Comparison of ENCODE assay signal across 6 cellular contexts in genomic region chr5:76000586-76000985, GRCh38.
"Had no signal": no experiment of that assay in that cellular context is flagged by ENCODE, and none has a peak within 500 bp of the region (broad histone marks: within the 10 kb centered on the region; RNA-seq: fewer than 3 reads in every experiment).

No MANE protein-coding gene starts in this region.

- ATAC-seq: GM23338, HepG2 had no signal

- H3K4me2 ChIP-seq: GM23338 had no signal

- DNase-seq: H9, HCEC 1CT, KBM-7 had no signal

- H3K4me3 ChIP-seq: GM23338 had no signal

- H3K27ac ChIP-seq: HL-60 had no signal
